8 cellular contexts compared by ENCODE assay signal in genomic region chr10:79274279-79275104, GRCh38.
DNase-seq lines count a peak whose midpoint lies in the region; ATAC-seq and TF ChIP-seq lines count a peak whose summit lies in the region.

No MANE protein-coding gene starts in this region.

- dilution Hi-C loops in IMR-90 (cut with HindIII; ENCODE audit: low sequenced_read_pairs, unreplicated experiment), result no loop called here

- no peak for DNase-seq in IMR-90
- no peak for DNase-seq in brain microvascular endothelial cell
- peak; percentile 86 for DNase-seq in islet precursor cell
- no peak for DNase-seq in stimulated activated naive B cell treated with anti-CD40 and anti-IgM and Interleukin-4, amounts not matched to agents 10 μg/mL and 1 μg/mL and 100 μg/mL, for 72 hours
- DNase-seq in activated naive CD8-positive, alpha-beta T cell treated with anti-CD3 and anti-CD28 coated beads for 36 hours, result no peak
- DNase-seq in stimulated activated naive CD4-positive, alpha-beta T cell (lab: John Stamatoyannopoulos, UW), result no peak
- no peak for DNase-seq in immature natural killer cell

- no peak overlapping the region for H3K4me3 Mint-ChIP-seq in stimulated activated naive B cell treated with anti-CD40 and anti-IgM and Interleukin-4, amounts not matched to agents 10 μg/mL and 1 μg/mL and 100 μg/mL, for 72 hours
- H3K4me3 Mint-ChIP-seq in activated naive CD8-positive, alpha-beta T cell treated with anti-CD3 and anti-CD28 coated beads for 36 hours, result no peak overlapping the region
- no peak overlapping the region for H3K4me3 Mint-ChIP-seq in immature natural killer cell

- no peak for TF ChIP-seq POLR2A in IMR-90 (IDR thresholded peaks at IDR 0.05; ENCODE audit: low read depth, low read length)

- ATAC-seq in IMR-90 (ENCODE audit: low read depth) (peak; percentile 15), HG03460 (IDR thresholded peaks at IDR 0.05; ENCODE audit: unreplicated experiment) (no peak)
- ATAC-seq in stimulated activated naive B cell treated with anti-CD40 and anti-IgM and Interleukin-4, amounts not matched to agents 10 μg/mL and 1 μg/mL and 100 μg/mL, for 72 hours (replicated peaks), result no peak

- no peak overlapping the region for H2BK20ac ChIP-seq in IMR-90 (ENCODE audit: low read depth, low read length)

- H4K20me1 ChIP-seq in IMR-90 (ENCODE audit: insufficient read depth, low read length), result peaks cover 86% of the 10 kb centered on the region

- no peak overlapping the region for H3K9ac ChIP-seq in IMR-90 (ENCODE audit: low read depth, low read length)

- WGBS in IMR-90 (ENCODE audit: extremely low coverage in 2 of 2, insufficient read length in 1 of 2), 2 experiments, result 36% methylated on average over 10 of the region's 32 CpGs; no CpG with 5 or more reads in 1 of the 2 experiments

- POLR2A ChIA-PET in IMR-90 (lab: Charles Lee; ENCODE audit: unreplicated experiment), result no interaction called here

- H3K4me1 ChIP-seq in IMR-90 (ENCODE audit: control insufficient read depth, insufficient read depth, low read length), result peaks cover 24% of the 10 kb centered on the region

- peak overlapping the region; percentile 0 for H2AK9ac ChIP-seq in IMR-90 (replicated peaks; ENCODE audit: low read depth, low read length, poor library complexity)

- H3K23ac ChIP-seq in IMR-90 (ENCODE audit: low read depth, low read length), result peak overlapping the region; percentile 52; the same call in 1 of the 2 replicates

- H2BK15ac ChIP-seq in IMR-90 (ENCODE audit: low read depth, low read length), result no peak overlapping the region

- H3K36me3 Mint-ChIP-seq in stimulated activated naive B cell treated with anti-CD40 and anti-IgM and Interleukin-4, amounts not matched to agents 10 μg/mL and 1 μg/mL and 100 μg/mL, for 72 hours, result peaks cover 45 to 70% of the 10 kb centered on the region in 2 donors
- H3K36me3 Mint-ChIP-seq in activated naive CD8-positive, alpha-beta T cell treated with anti-CD3 and anti-CD28 coated beads for 36 hours, result peaks cover 19% of the 10 kb centered on the region
- peaks cover 0 to 4% (median 0%) of the 10 kb centered on the region in 3 donors for H3K36me3 Mint-ChIP-seq in immature natural killer cell

- no peaks in the 10 kb centered on the region for H3K27me3 Mint-ChIP-seq in stimulated activated naive B cell treated with anti-CD40 and anti-IgM and Interleukin-4, amounts not matched to agents 10 μg/mL and 1 μg/mL and 100 μg/mL, for 72 hours
- no peaks in the 10 kb centered on the region for H3K27me3 Mint-ChIP-seq in activated naive CD8-positive, alpha-beta T cell treated with anti-CD3 and anti-CD28 coated beads for 36 hours
- peaks cover 0 to 17% (median 0%) of the 10 kb centered on the region in 3 donors for H3K27me3 Mint-ChIP-seq in immature natural killer cell (ENCODE audit: low read depth in 3 of 3)

- H2AFZ ChIP-seq in IMR-90 (replicated peaks; ENCODE audit: low read length, poor library complexity), result peak overlapping the region; percentile 14

- H3K56ac ChIP-seq in IMR-90 (ENCODE audit: extremely low read depth, insufficient read depth, low read length), result no peak overlapping the region

- peaks cover 38 to 43% of the 10 kb centered on the region in 2 donors for H3K4me1 Mint-ChIP-seq in stimulated activated naive B cell treated with anti-CD40 and anti-IgM and Interleukin-4, amounts not matched to agents 10 μg/mL and 1 μg/mL and 100 μg/mL, for 72 hours
- no peaks in the 10 kb centered on the region for H3K4me1 Mint-ChIP-seq in activated naive CD8-positive, alpha-beta T cell treated with anti-CD3 and anti-CD28 coated beads for 36 hours
- H3K4me1 Mint-ChIP-seq in immature natural killer cell, result peaks cover 27 to 38% of the 10 kb centered on the region in 2 donors

- H3K18ac ChIP-seq in IMR-90 (ENCODE audit: low read depth, low read length), result no peak overlapping the region

- H2BK5ac ChIP-seq in IMR-90 (ENCODE audit: low read depth, low read length, poor library complexity, severe bottlenecking), result no peak overlapping the region

- TF ChIP-seq CTCF in IMR-90 (conservative IDR thresholded peaks at IDR 0.05; ENCODE audit: low read depth, low read length) (no peak), brain microvascular endothelial cell (IDR thresholded peaks at IDR 0.05; ENCODE audit: low read depth, low read length, missing control alignments) (peak; percentile 30)

- CTCF ChIA-PET in IMR-90 (lab: Yijun Ruan, JAX), result no interaction called here

- H3K9me3 ChIP-seq in IMR-90 (ENCODE audit: control insufficient read depth, insufficient read depth, low read length), result no peaks in the 10 kb centered on the region

- H3K9me3 Mint-ChIP-seq in stimulated activated naive B cell treated with anti-CD40 and anti-IgM and Interleukin-4, amounts not matched to agents 10 μg/mL and 1 μg/mL and 100 μg/mL, for 72 hours, result no peaks in the 10 kb centered on the region
- H3K9me3 Mint-ChIP-seq in activated naive CD8-positive, alpha-beta T cell treated with anti-CD3 and anti-CD28 coated beads for 36 hours, result no peaks in the 10 kb centered on the region
- H3K9me3 Mint-ChIP-seq in immature natural killer cell, result no peaks in the 10 kb centered on the region

- H3K27ac ChIP-seq in IMR-90 (ENCODE audit: insufficient read depth, low read length) (no peak overlapping the region), brain microvascular endothelial cell (no peak overlapping the region)

- peak overlapping the region; percentile 45; the same call in 1 of the 2 replicates for H3K14ac ChIP-seq in IMR-90 (replicated peaks; ENCODE audit: low read depth, low read length)

- H3K36me3 ChIP-seq in IMR-90 (ENCODE audit: control insufficient read depth, insufficient read depth, low read length) (peaks cover 42% of the 10 kb centered on the region), brain microvascular endothelial cell (replicated peaks) (peaks cover 15% of the 10 kb centered on the region)

- no peak for TF ChIP-seq RAD21 in IMR-90 (IDR thresholded peaks at IDR 0.05; ENCODE audit: low read length)

- in situ Hi-C loops in IMR-90 (cut with MboI; ENCODE audit: low sequenced_read_pairs) (no loop called here), brain microvascular endothelial cell (cut with HindIII; ENCODE audit: low pct_ligation_motif_present, low sequenced_read_pairs) (no loop called here)

- BruUV-seq in IMR-90 (replicated peaks; lab: Mats Ljungman, UMichigan), result no TSS peak

- H3K27ac Mint-ChIP-seq in stimulated activated naive B cell treated with anti-CD40 and anti-IgM and Interleukin-4, amounts not matched to agents 10 μg/mL and 1 μg/mL and 100 μg/mL, for 72 hours, result peak overlapping the region; percentile 73
- no peak overlapping the region for H3K27ac Mint-ChIP-seq in activated naive CD8-positive, alpha-beta T cell treated with anti-CD3 and anti-CD28 coated beads for 36 hours
- peak overlapping the region in 1 of 6 donors; percentile 63 for H3K27ac Mint-ChIP-seq in immature natural killer cell

- H2BK120ac ChIP-seq in IMR-90 (ENCODE audit: low read depth, low read length), result no peak overlapping the region

- H3K4ac ChIP-seq in IMR-90 (ENCODE audit: low read depth, low read length), result peak overlapping the region; percentile 14

- H3K27me3 ChIP-seq in IMR-90 (ENCODE audit: control insufficient read depth, insufficient read depth, low read length) (no peaks in the 10 kb centered on the region), brain microvascular endothelial cell (replicated peaks) (no peaks in the 10 kb centered on the region)

- no peak overlapping the region for H3K4me3 ChIP-seq in IMR-90 (ENCODE audit: insufficient read depth, low read depth, low read length)
- H3K4me3 ChIP-seq in brain microvascular endothelial cell (ENCODE audit: low read depth, low read length), result no peak overlapping the region

- H3K79me1 ChIP-seq in IMR-90 (ENCODE audit: low read depth in 1 of 2, low read length in 2 of 2), result peaks cover 64 to 86% of the 10 kb centered on the region in 2 experiments

- H4K91ac ChIP-seq in IMR-90 (ENCODE audit: insufficient read depth, low read depth, low read length), result no peak overlapping the region

- H3K9me1 ChIP-seq in IMR-90 (ENCODE audit: insufficient read depth, low read length), result peaks cover 47% of the 10 kb centered on the region

- H3K4me2 ChIP-seq in IMR-90 (ENCODE audit: low read depth, low read length), result no peak overlapping the region

- no peak overlapping the region; a peak in 1 of 4 replicates for H4K8ac ChIP-seq in IMR-90 (ENCODE audit: low read depth in 2 of 2, low read length in 2 of 2)

- peak overlapping the region; percentile 48; the same call in 1 of the 2 replicates for H2AK5ac ChIP-seq in IMR-90 (ENCODE audit: low read depth, low read length)

- no peak overlapping the region for H4K5ac ChIP-seq in IMR-90 (ENCODE audit: low read depth, low read length)

- intact Hi-C loops in IMR-90 (cut with micrococcal nuclease), result no loop called here

TF ChIP-seq in IMR-90, 13 proteins besides CTCF, POLR2A, EP300 and RAD21:
- TF ChIP-seq MXI1 (IDR thresholded peaks at IDR 0.05; ENCODE audit: borderline replicate concordance, low read depth, low read length) (no peak), FOS (IDR thresholded peaks at IDR 0.05; ENCODE audit: low read depth, low read length) (no peak), RFX5 (IDR thresholded peaks at IDR 0.05; ENCODE audit: low read depth, low read length) (no peak), CEBPB (IDR thresholded peaks at IDR 0.05; ENCODE audit: low read depth, low read length) (peak; percentile 79), MAZ (IDR thresholded peaks at IDR 0.05; ENCODE audit: borderline replicate concordance, low read depth, low read length) (no peak), BHLHE40 (IDR thresholded peaks at IDR 0.05; ENCODE audit: low read depth, low read length) (no peak)
